In the genomic region with DNA sequence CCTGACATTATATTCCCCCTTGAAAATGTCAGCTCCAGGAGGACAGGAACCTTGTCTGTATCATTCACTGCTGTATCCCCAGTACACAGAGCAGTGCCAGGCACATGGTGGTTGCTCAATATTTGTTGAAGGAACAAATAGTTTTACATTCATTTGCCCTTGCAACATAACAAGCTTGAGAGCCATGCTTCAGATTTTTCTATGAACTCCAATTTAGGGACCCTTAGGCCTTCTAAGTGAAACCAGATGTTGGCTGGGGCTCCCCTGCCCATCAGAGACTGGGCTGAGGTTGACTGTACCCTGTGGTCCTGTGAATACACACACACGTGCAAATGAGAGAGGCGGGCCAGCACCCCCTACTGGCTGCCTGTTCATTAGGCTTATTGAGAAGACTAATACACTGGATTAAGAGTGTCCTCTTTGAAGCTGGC, we compare ENCODE assay signal across 9 cellular contexts.
DNase-seq lines count a peak whose midpoint lies in the region; ATAC-seq and TF ChIP-seq lines count a peak whose summit lies in the region.
"Had no signal": no experiment of that assay in that cellular context is flagged by ENCODE, and none has a peak within 500 bp of the region (broad histone marks: within the 10 kb centered on the region; RNA-seq: fewer than 3 reads in every experiment).

No MANE protein-coding gene starts in this region.

- no peak overlapping the region for H3K4me2 ChIP-seq in OCI-LY1 (ENCODE audit: low read length)

- H3K27me3 ChIP-seq in OCI-LY1 (ENCODE audit: insufficient read depth, low read length) (no peaks in the 10 kb centered on the region), upper lobe of right lung (no peaks in the 10 kb centered on the region)
- H3K27me3 ChIP-seq: body of pancreas had no signal

- H3K36me3 ChIP-seq in OCI-LY1 (ENCODE audit: insufficient read depth, low read length) (no peaks in the 10 kb centered on the region), upper lobe of right lung (no peaks in the 10 kb centered on the region)

- H4K20me1 ChIP-seq in OCI-LY1 (ENCODE audit: insufficient read depth, low read length): no peaks in the 10 kb centered on the region

- no peak overlapping the region for H2AFZ ChIP-seq in OCI-LY1 (ENCODE audit: low read length)

- H3K9me2 ChIP-seq in OCI-LY1 (ENCODE audit: low read depth, low read length): no peaks in the 10 kb centered on the region

- H3F3A ChIP-seq in OCI-LY1 (ENCODE audit: insufficient read depth, low read length): no peaks in the 10 kb centered on the region

- H3K4me1 ChIP-seq in OCI-LY1 (ENCODE audit: insufficient read depth, low read length, severe bottlenecking): no peaks in the 10 kb centered on the region
- no peaks in the 10 kb centered on the region for H3K4me1 ChIP-seq in upper lobe of right lung
- H3K4me1 ChIP-seq: body of pancreas had no signal

- peak; percentile 74 for DNase-seq in AG09309 (ENCODE audit: low read depth)
- peak; percentile 63 for DNase-seq in fibroblast of the conjunctiva (ENCODE audit: low read depth)
- no peak for DNase-seq in upper lobe of right lung
- no peak for DNase-seq in NCI-H187 (lab: John Stamatoyannopoulos, UW)
- DNase-seq in stimulated activated naive CD4-positive, alpha-beta T cell (lab: John Stamatoyannopoulos, UW): no peak
- no peak for DNase-seq in DMS153 (lab: John Stamatoyannopoulos, UW)

- no peak overlapping the region for H3K9ac ChIP-seq in OCI-LY1 (ENCODE audit: low read length)

- no peak overlapping the region for H3K27ac ChIP-seq in OCI-LY1 (ENCODE audit: low read depth, low read length, poor library complexity, severe bottlenecking)
- no peak overlapping the region for H3K27ac ChIP-seq in upper lobe of right lung
- H3K27ac ChIP-seq: body of pancreas had no signal

- TF ChIP-seq CTCF in AG09309 (IDR thresholded peaks at IDR 0.05; ENCODE audit: control insufficient read depth, insufficient read depth, low read depth, low read length, missing control alignments) (peak; percentile 62), OCI-LY1 (IDR thresholded peaks at IDR 0.05; ENCODE audit: low read length) (peak; percentile 58), upper lobe of right lung (IDR thresholded peaks at IDR 0.05) (peak; percentile 32)

- no peaks in the 10 kb centered on the region for H3K9me3 ChIP-seq in OCI-LY1 (ENCODE audit: low read length)
- H3K9me3 ChIP-seq in upper lobe of right lung: no peaks in the 10 kb centered on the region
- H3K9me3 ChIP-seq: body of pancreas had no signal

- H3K79me2 ChIP-seq in OCI-LY1 (ENCODE audit: insufficient read depth, low read length): no peaks in the 10 kb centered on the region

- ATAC-seq in GM19397 (IDR thresholded peaks at IDR 0.05; ENCODE audit: unreplicated experiment) (peak; percentile 53), upper lobe of right lung (peak; percentile 75)
- ATAC-seq: body of pancreas had no signal

- H3K4me3 ChIP-seq in AG09309 (ENCODE audit: control insufficient read depth, low read depth, low read length): no peak overlapping the region
- no peak overlapping the region for H3K4me3 ChIP-seq in OCI-LY1 (ENCODE audit: low read depth, low read length, poor library complexity, severe bottlenecking)
- H3K4me3 ChIP-seq in upper lobe of right lung: no peak overlapping the region
- H3K4me3 ChIP-seq: body of pancreas had no signal

- intact Hi-C loops in upper lobe of right lung (cut with DNase I): no loop called here

Comparison
In these comparisons a context has a peak if more than half of its experiments do, and no peak if none do; other contexts are left out.
1. DNase-seq: peak in AG09309 (single experiment) and fibroblast of the conjunctiva (single experiment); none in upper lobe of right lung (single experiment), NCI-H187 (0 of 2), stimulated activated naive CD4-positive, alpha-beta T cell (0 of 6) and DMS153 (single experiment).
2. Peak in every context shown above with its lines, with median percentiles within 50 percentile points of each other: CTCF ChIP-seq.